ENCODE assay signal across 12 cellular contexts in genomic region chr19:34269081-34269480, GRCh38. TPM values are rescaled to one million over a fixed set of nuclear protein-coding genes. Genes with fewer than 3 reads are reported as not detected.
A peak's percentile ranks its signal among the peaks of the same experiment; 100 is the strongest.
DNase-seq lines count a peak whose midpoint lies in the region; ATAC-seq and TF ChIP-seq lines count a peak whose summit lies in the region.
"Had no signal": no experiment of that assay in that cellular context is flagged by ENCODE, and none has a peak within 500 bp of the region (broad histone marks: within the 10 kb centered on the region; RNA-seq: fewer than 3 reads in every experiment).

No MANE protein-coding gene starts in this region.

- no peak overlapping the region for H3K4me3 ChIP-seq in thyroid gland (replicated peaks in 1 of 3)

- no peaks in the 10 kb centered on the region for H3K27me3 ChIP-seq in thyroid gland

- ATAC-seq in memory B cell (ENCODE audit: low read depth) (no peak), GM18520 (IDR thresholded peaks at IDR 0.05; ENCODE audit: unreplicated experiment) (no peak), GM18873 (IDR thresholded peaks at IDR 0.05; ENCODE audit: low FRiP score, unreplicated experiment) (no peak)

- TF ChIP-seq POLR2A in thyroid gland (IDR thresholded peaks at IDR 0.05): no peak

- peak overlapping the region; percentile 53 for H3K4me3 Mint-ChIP-seq in activated naive CD4-positive, alpha-beta T cell treated with anti-CD3 and anti-CD28 coated beads for 36 hours
- H3K4me3 Mint-ChIP-seq in activated naive CD8-positive, alpha-beta T cell treated with anti-CD3 and anti-CD28 coated beads for 36 hours: no peak overlapping the region
- peak overlapping the region; percentile 32 for H3K4me3 Mint-ChIP-seq in memory B cell

- H3K9me3 Mint-ChIP-seq in activated naive CD4-positive, alpha-beta T cell treated with anti-CD3 and anti-CD28 coated beads for 36 hours: no peaks in the 10 kb centered on the region
- H3K9me3 Mint-ChIP-seq in activated naive CD8-positive, alpha-beta T cell treated with anti-CD3 and anti-CD28 coated beads for 36 hours: no peaks in the 10 kb centered on the region
- H3K9me3 Mint-ChIP-seq in memory B cell: no peaks in the 10 kb centered on the region
- H3K9me3 Mint-ChIP-seq: T-helper 2 cell treated with Interferon-gamma antibody and Interleukin-4, amounts not matched to agents 5 μg/mL and 100 μg/mL, for 36 hours had no signal

- TF ChIP-seq CTCF in thyroid gland (IDR thresholded peaks at IDR 0.05): no peak

- CTCF ChIA-PET in activated naive CD4-positive, alpha-beta T cell treated with anti-CD3 and anti-CD28 coated beads for 36 hours (lab: Charles Lee): interaction anchor here (1.0 to 4.2 kb wide), 2 partner anchors 36 to 77 kb away, joined by 3 to 14 read pairs; no protein-coding TSS in a partner anchor

- no peaks in the 10 kb centered on the region for H3K9me3 ChIP-seq in thyroid gland

- peak overlapping the region; percentile 42 to 87 (median 85) for H3K27ac ChIP-seq in thyroid gland

- H3K36me3 Mint-ChIP-seq in activated naive CD4-positive, alpha-beta T cell treated with anti-CD3 and anti-CD28 coated beads for 36 hours (ENCODE audit: low read depth): no peaks in the 10 kb centered on the region
- H3K36me3 Mint-ChIP-seq in activated naive CD8-positive, alpha-beta T cell treated with anti-CD3 and anti-CD28 coated beads for 36 hours: peaks cover 4% of the 10 kb centered on the region
- H3K36me3 Mint-ChIP-seq in memory B cell: peaks cover 9% of the 10 kb centered on the region

- no peaks in the 10 kb centered on the region for H3K36me3 ChIP-seq in thyroid gland

- H3K27me3 Mint-ChIP-seq in activated naive CD4-positive, alpha-beta T cell treated with anti-CD3 and anti-CD28 coated beads for 36 hours (ENCODE audit: low read depth): no peaks in the 10 kb centered on the region
- no peaks in the 10 kb centered on the region for H3K27me3 Mint-ChIP-seq in activated naive CD8-positive, alpha-beta T cell treated with anti-CD3 and anti-CD28 coated beads for 36 hours
- H3K27me3 Mint-ChIP-seq in memory B cell: no peaks in the 10 kb centered on the region

- intact Hi-C loops in activated naive CD4-positive, alpha-beta T cell treated with anti-CD3 and anti-CD28 coated beads for 36 hours (cut with micrococcal nuclease): no loop called here
- intact Hi-C loops in thyroid gland (cut with DNase I): no loop called here

- H3K4me1 Mint-ChIP-seq in activated naive CD4-positive, alpha-beta T cell treated with anti-CD3 and anti-CD28 coated beads for 36 hours (ENCODE audit: low read depth): peaks cover 69% of the 10 kb centered on the region
- H3K4me1 Mint-ChIP-seq in activated naive CD8-positive, alpha-beta T cell treated with anti-CD3 and anti-CD28 coated beads for 36 hours: peaks cover 57% of the 10 kb centered on the region
- H3K4me1 Mint-ChIP-seq in memory B cell: peaks cover 52% of the 10 kb centered on the region

- H3K4me1 ChIP-seq in thyroid gland: peaks cover 51 to 68% of the 10 kb centered on the region in 2 donors

- peak overlapping the region; percentile 87 for H3K27ac Mint-ChIP-seq in activated naive CD4-positive, alpha-beta T cell treated with anti-CD3 and anti-CD28 coated beads for 36 hours
- peak overlapping the region; percentile 43 for H3K27ac Mint-ChIP-seq in activated naive CD8-positive, alpha-beta T cell treated with anti-CD3 and anti-CD28 coated beads for 36 hours
- peak overlapping the region; percentile 97 for H3K27ac Mint-ChIP-seq in memory B cell
- H3K27ac Mint-ChIP-seq: T-helper 2 cell treated with Interferon-gamma antibody and Interleukin-4, amounts not matched to agents 5 μg/mL and 100 μg/mL, for 36 hours had no signal

- peak; percentile 46 for DNase-seq in activated naive CD4-positive, alpha-beta T cell treated with anti-CD3 and anti-CD28 coated beads for 36 hours
- DNase-seq in activated naive CD4-positive, alpha-beta T cell treated with Interleukin-2 at 50 U/mL for 16 hours: no peak
- DNase-seq in activated naive CD8-positive, alpha-beta T cell treated with anti-CD3 and anti-CD28 coated beads for 36 hours: no peak
- DNase-seq in memory B cell (ENCODE audit: low spot score in 2 of 2): no peak
- peak; percentile 35 to 57 for DNase-seq in thyroid gland
- no peak for DNase-seq in GOT3 (lab: John Stamatoyannopoulos, UW)
- DNase-seq: NCI-H1048, NCI-H774, occipital lobe had no signal

- 42% methylated on average over 8 of the region's 8 CpGs for WGBS in thyroid gland, 2 donors

RNA-seq across cellular contexts. Expression of gene GARRE1, which starts 14.7 kb away (rescaled TPM):
- 10 to 100 TPM; 13.2 to 16.2 TPM for total RNA-seq in activated naive CD4-positive, alpha-beta T cell treated with anti-CD3 and anti-CD28 coated beads for 36 hours
- total RNA-seq in activated naive CD8-positive, alpha-beta T cell treated with anti-CD3 and anti-CD28 coated beads for 36 hours: 1 to 10 TPM; 7.5 to 9.7 TPM
- 10 to 100 TPM; 24.7 to 43.5 (median 30.9) TPM for total RNA-seq in thyroid gland

Comparison
In these comparisons a context has a peak if more than half of its experiments do, and no peak if none do; other contexts are left out.
1. DNase-seq: peak in activated naive CD4-positive, alpha-beta T cell treated with anti-CD3 and anti-CD28 coated beads for 36 hours (single experiment) and thyroid gland (2 of 2); none in activated naive CD4-positive, alpha-beta T cell treated with Interleukin-2 at 50 U/mL for 16 hours (single experiment), activated naive CD8-positive, alpha-beta T cell treated with anti-CD3 and anti-CD28 coated beads for 36 hours (single experiment), memory B cell (0 of 2) and GOT3 (single experiment).
2. H3K27ac Mint-ChIP-seq: peak in every context shown above with its lines; median percentile 97 in memory B cell; 87 in activated naive CD4-positive, alpha-beta T cell treated with anti-CD3 and anti-CD28 coated beads for 36 hours; 43 in activated naive CD8-positive, alpha-beta T cell treated with anti-CD3 and anti-CD28 coated beads for 36 hours.